8 cellular contexts compared by ENCODE assay signal in the genomic region with DNA sequence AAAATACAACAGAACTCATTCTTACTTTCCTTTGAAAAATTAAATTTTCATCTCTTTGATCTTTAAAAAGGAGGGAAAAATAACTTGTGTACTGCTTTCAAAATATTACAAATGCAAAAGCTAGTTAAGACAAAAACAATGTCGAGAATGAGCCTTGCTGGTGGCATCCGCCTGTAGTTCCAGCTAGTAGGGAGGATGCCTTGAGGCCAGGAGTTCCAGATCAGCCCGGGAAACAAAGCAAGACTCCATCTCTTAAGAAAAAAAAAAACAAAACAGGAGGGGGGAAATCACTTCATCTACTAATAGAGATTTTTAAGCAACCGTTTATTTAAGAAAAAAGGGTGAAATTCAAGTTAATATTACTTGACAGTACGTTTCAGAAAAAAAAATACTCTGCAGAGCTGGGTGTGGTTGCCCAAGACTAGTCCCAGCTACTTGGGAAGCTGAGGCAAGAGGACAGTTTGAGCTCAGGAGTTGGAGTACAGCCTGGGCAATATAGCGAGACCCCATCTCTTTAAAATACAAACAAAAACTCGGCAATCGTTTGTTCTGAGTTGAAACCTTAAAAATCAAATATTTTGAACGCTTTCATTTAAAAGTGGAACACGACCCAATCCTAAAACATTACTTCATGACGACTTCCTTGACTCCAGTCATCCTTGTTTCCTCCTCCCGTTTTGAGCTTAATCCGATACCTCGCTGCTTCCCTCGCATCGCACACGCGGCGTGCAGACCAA. TPM values are rescaled to one million over a fixed set of nuclear protein-coding genes. Genes with fewer than 3 reads are reported as not detected.
DNase-seq lines count a peak whose midpoint lies in the region; ATAC-seq, FAIRE-seq and TF ChIP-seq lines count a peak whose summit lies in the region.

No MANE protein-coding gene starts in this region.

- TF ChIP-seq CTCF in AG09309 (IDR thresholded peaks at IDR 0.05; ENCODE audit: control insufficient read depth, insufficient read depth, low read depth, low read length, missing control alignments), result no peak
- no peak for TF ChIP-seq CTCF in HFF-Myc (IDR thresholded peaks at IDR 0.05; ENCODE audit: low read depth, low read length, missing control alignments)
- TF ChIP-seq CTCF in GM12878 (IDR thresholded peaks at IDR 0.05 in 2 of 3, conservative IDR thresholded peaks at IDR 0.05 in 1 of 3; ENCODE audit: control insufficient read depth in 2 of 3, extremely low read depth in 1 of 3, insufficient read depth in 1 of 3, low read depth in 3 of 3, low read length in 3 of 3), result no peak

- peaks cover 4% of the 10 kb centered on the region for H3K9me3 Mint-ChIP-seq in memory B cell

- no peaks in the 10 kb centered on the region for H3K27me3 ChIP-seq in GM12878 (replicated peaks in 1 of 2; ENCODE audit: control insufficient read depth in 2 of 2, insufficient read depth in 2 of 2, low read length in 1 of 2)

- no peak for TF ChIP-seq EP300 in GM12878 (IDR thresholded peaks at IDR 0.05; ENCODE audit: borderline replicate concordance in 1 of 2, control insufficient read depth in 1 of 2, low read depth in 2 of 2, low read length in 2 of 2)

- CTCF ChIA-PET in GM12878 (lab: Yijun Ruan, JAX), result interaction anchor here (0.6 to 1.4 kb wide), 6 partner anchors 23 to 170 kb away, joined by 3 to 5 read pairs (median 4); a partner anchor contains a TSS

- POLR2A ChIA-PET in GM12878 (lab: Charles Lee), result interaction anchor here (0.9 to 2.1 kb wide), 7 partner anchors 11 to 51 kb away, joined by 3 to 8 read pairs (median 3); a partner anchor contains a TSS

- TF ChIP-seq RAD21 in GM12878 (IDR thresholded peaks at IDR 0.05; ENCODE audit: insufficient read depth, low read depth, low read length), result no peak

- DNase-seq in AG09309 (ENCODE audit: low read depth) (no peak), HFF-Myc (ENCODE audit: extremely low read depth, low read depth) (peak; percentile 33), GM12878 (ENCODE audit: low read depth, low spot score) (no peak), memory B cell (ENCODE audit: low spot score in 2 of 2) (no peak), A172 (ENCODE audit: low spot score) (no peak)
- no peak for DNase-seq in stimulated activated naive CD4-positive, alpha-beta T cell treated with Interleukin-2 at 50 U/mL for 16 hours (lab: John Stamatoyannopoulos, UW)
- DNase-seq in stimulated activated CD4-positive, alpha-beta T cell treated with anti-CD3 and anti-CD28 coated beads, Interleukin-4, amount 100 ng/mL, for 1 hour, result no peak

- SMC1A ChIA-PET in GM12878 (lab: Charles Lee; ENCODE audit: uncharacterized antibody, unreplicated experiment), result interaction anchor here (0.6 to 4.1 kb wide), 13 partner anchors 11 to 184 kb away, joined by 3 to 31 read pairs (median 4); no protein-coding TSS in a partner anchor

- RAD21 ChIA-PET in GM12878 (lab: Charles Lee; ENCODE audit: unreplicated experiment), result interaction anchor here (0.8 to 2.3 kb wide), 5 partner anchors 11 to 97 kb away, joined by 3 to 14 read pairs (median 4); a partner anchor contains a TSS

- H3K27ac Mint-ChIP-seq in memory B cell, result peak overlapping the region; percentile 94

- H3K79me2 ChIP-seq in GM12878 (ENCODE audit: control insufficient read depth, insufficient read depth, low read length), result peaks cover 56% of the 10 kb centered on the region

- H3K9ac ChIP-seq in GM12878 (ENCODE audit: control insufficient read depth, insufficient read depth, low read length), result peak overlapping the region; percentile 63

- TF ChIP-seq POLR2A in GM12878 (IDR thresholded peaks at IDR 0.05; ENCODE audit: low read depth, low read length), result no peak

- peak; percentile 92 for FAIRE-seq in GM12878 (lab: Jason Lieb, UNC)

- H3K27me3 Mint-ChIP-seq in memory B cell, result no peaks in the 10 kb centered on the region

- H2AFZ ChIP-seq in GM12878 (ENCODE audit: control insufficient read depth, low read depth, low read length), result no peak overlapping the region; the same call in 1 of the 2 replicates

- no peaks in the 10 kb centered on the region for H4K20me1 ChIP-seq in GM12878 (ENCODE audit: control insufficient read depth, insufficient read depth)

- peak overlapping the region; percentile 85 for H3K4me3 Mint-ChIP-seq in memory B cell

- 13% methylated on average over 19 of the region's 19 CpGs for WGBS in GM12878 (ENCODE audit: insufficient coverage, insufficient replicate concordance, low lambda C conversion rate, missing lambda C conversion rate)

- peak overlapping the region; percentile 71; the same call in 1 of the 2 replicates for H3K27ac ChIP-seq in GM12878 (ENCODE audit: control insufficient read depth, insufficient read depth)

- intact Hi-C loops in GM12878 (cut with micrococcal nuclease; ENCODE audit: unreplicated experiment), result no loop called here

- H3K4me3 ChIP-seq in AG09309 (ENCODE audit: control insufficient read depth, low read depth, low read length) (peak overlapping the region; percentile 72), HFF-Myc (replicated peaks; ENCODE audit: low read depth, low read length) (peak overlapping the region; percentile 68), GM12878 (peak overlapping the region; percentile 82)

- H3K36me3 ChIP-seq in GM12878 (ENCODE audit: control insufficient read depth in 2 of 2, insufficient read depth in 2 of 2, low read length in 1 of 2), result no peaks in the 10 kb centered on the region

- in situ Hi-C loops in GM12878 (cut with MboI), result no loop called here

- H3K4me2 ChIP-seq in GM12878 (ENCODE audit: control insufficient read depth, insufficient read depth), result peak overlapping the region; percentile 51; the same call in 1 of the 2 replicates

- peaks cover 29% of the 10 kb centered on the region for H3K4me1 Mint-ChIP-seq in memory B cell

- H3K9me3 ChIP-seq in GM12878 (replicated peaks; ENCODE audit: control insufficient read depth, insufficient read depth, low read length), result no peaks in the 10 kb centered on the region; the same call in 2 of the 3 replicates

- no peaks in the 10 kb centered on the region; the same call in 1 of the 2 replicates for H3K4me1 ChIP-seq in GM12878 (ENCODE audit: control insufficient read depth, insufficient read depth, low read length)

- ATAC-seq in GM12878 (no peak), memory B cell (ENCODE audit: low read depth) (no peak), GM18867 (IDR thresholded peaks at IDR 0.05; ENCODE audit: unreplicated experiment) (no peak)

- TSS peak; percentile 68 for BruUV-seq in GM12878 (replicated peaks; lab: Mats Ljungman, UMichigan)

- H3K36me3 Mint-ChIP-seq in memory B cell, result peaks cover 18% of the 10 kb centered on the region

RNA-seq across cellular contexts. Expression of a gene that starts 1.2 kb away (rescaled TPM):
- total RNA-seq in GM12878 (2013; cell fraction: nucleolus; rRNA removed), result 80.9 and 90.7 TPM in 2 replicates
- total RNA-seq in GM12878 (2014; rRNA removed) (16.1 and 18.6 TPM in 2 replicates), GM12878 (2014; rRNA removed; fragmentation: Illumina TruSeq; extraction: Trizol) (29.7 and 29.9 TPM in 2 replicates), GM12878 (2021) (52.7 and 52.8 TPM in 2 replicates)
- polyA plus RNA-seq in GM12878 (2011; ENCODE audit: low read depth), result 9.4 TPM
- polyA plus RNA-seq in GM12878 (2011; rRNA removed) (45.6 and 56.3 TPM in 2 replicates), GM12878 (2014; fragmentation: Illumina TruSeq; extraction: Trizol) (50.9 and 54.9 TPM in 2 replicates), GM12878 (2014; fragmentation: Nextera tagmentation; extraction: Ambion mirVana) (1 to 10 TPM; 8.5 to 8.8 TPM), GM12878 (2014; rRNA removed) (33.4 and 37.6 TPM in 2 replicates), GM12878 (2016; fragmentation: Nextera tagmentation; extraction: Ambion mirVana) (10 to 100 TPM; 44.4 to 46.8 TPM)
- polyA plus RNA-seq in GM12878 (2011; cell fraction: cytosol; rRNA removed), result 36.5 and 46.7 TPM in 2 replicates
- polyA plus RNA-seq in GM12878 (2011; cell fraction: nucleus; rRNA removed), result 36.3 and 44.2 TPM in 2 replicates
- 13.7 and 19.9 TPM in 2 replicates for polyA plus RNA-seq in GM12878 (2012)
- polyA minus RNA-seq in GM12878 (2011; rRNA and poly(A)+ RNA removed), result 43.9 and 44.5 TPM in 2 replicates
- 16.0 and 19.0 TPM in 2 replicates for polyA minus RNA-seq in GM12878 (2011; cell fraction: cytosol; rRNA and poly(A)+ RNA removed)
- 12.7 and 24.3 TPM in 2 replicates for polyA minus RNA-seq in GM12878 (2011; cell fraction: nucleus; rRNA and poly(A)+ RNA removed)
- total RNA-seq in A172 (2014; rRNA removed; shearing (Covaris generic)), result 23.8 and 30.6 TPM in 2 replicates

RNA-seq across cellular contexts. Expression of a gene that starts 50.5 kb away (rescaled TPM):
- total RNA-seq in GM12878 (2013; cell fraction: nucleolus; rRNA removed), result 53.6 and 54.2 TPM in 2 replicates
- 41.3 and 54.2 TPM in 2 replicates for total RNA-seq in GM12878 (2014; rRNA removed)
- total RNA-seq in GM12878 (2014; rRNA removed; fragmentation: Illumina TruSeq; extraction: Trizol), result 58.9 and 61.8 TPM in 2 replicates
- 46.2 and 49.6 TPM in 2 replicates for total RNA-seq in GM12878 (2021)
- polyA plus RNA-seq in GM12878 (2011; ENCODE audit: low read depth), result 12.1 TPM
- 122 and 154 TPM in 2 replicates for polyA plus RNA-seq in GM12878 (2011; rRNA removed)
- 59.0 and 65.8 TPM in 2 replicates for polyA plus RNA-seq in GM12878 (2011; cell fraction: cytosol; rRNA removed)
- polyA plus RNA-seq in GM12878 (2011; cell fraction: nucleus; rRNA removed), result 72.6 and 102 TPM in 2 replicates
- 12.8 and 16.9 TPM in 2 replicates for polyA plus RNA-seq in GM12878 (2012)
- polyA plus RNA-seq in GM12878 (2014; fragmentation: Illumina TruSeq; extraction: Trizol), result 69.4 and 91.3 TPM in 2 replicates
- 10 to 100 TPM; 34.0 to 40.4 TPM for polyA plus RNA-seq in GM12878 (2014; fragmentation: Nextera tagmentation; extraction: Ambion mirVana)
- 44.8 and 56.6 TPM in 2 replicates for polyA plus RNA-seq in GM12878 (2014; rRNA removed)
- 10 to 100 TPM; 40.7 to 46.0 TPM for polyA plus RNA-seq in GM12878 (2016; fragmentation: Nextera tagmentation; extraction: Ambion mirVana)
- 55.6 and 64.0 TPM in 2 replicates for polyA minus RNA-seq in GM12878 (2011; rRNA and poly(A)+ RNA removed)
- polyA minus RNA-seq in GM12878 (2011; cell fraction: cytosol; rRNA and poly(A)+ RNA removed), result 20.0 and 21.8 TPM in 2 replicates
- polyA minus RNA-seq in GM12878 (2011; cell fraction: nucleus; rRNA and poly(A)+ RNA removed), result 17.0 and 20.1 TPM in 2 replicates
- total RNA-seq in A172 (2014; rRNA removed; shearing (Covaris generic)), result 20.6 and 22.8 TPM in 2 replicates

RNA-seq across cellular contexts. Expression of a gene that starts 50.6 kb away (rescaled TPM):
- total RNA-seq in GM12878 (2013; cell fraction: nucleolus; rRNA removed), result 22.4 and 23.6 TPM in 2 replicates
- 28.6 and 34.6 TPM in 2 replicates for total RNA-seq in GM12878 (2014; rRNA removed)
- total RNA-seq in GM12878 (2014; rRNA removed; fragmentation: Illumina TruSeq; extraction: Trizol), result 40.1 and 42.9 TPM in 2 replicates
- total RNA-seq in GM12878 (2021), result 41.4 and 46.3 TPM in 2 replicates
- 6.8 TPM for polyA plus RNA-seq in GM12878 (2011; ENCODE audit: low read depth)
- polyA plus RNA-seq in GM12878 (2011; rRNA removed), result 15.6 and 17.0 TPM in 2 replicates
- 12.0 and 18.1 TPM in 2 replicates for polyA plus RNA-seq in GM12878 (2011; cell fraction: cytosol; rRNA removed)
- polyA plus RNA-seq in GM12878 (2011; cell fraction: nucleus; rRNA removed), result 5.0 and 7.7 TPM in 2 replicates
- 7.7 and 9.5 TPM in 2 replicates for polyA plus RNA-seq in GM12878 (2012)
- 37.9 and 45.4 TPM in 2 replicates for polyA plus RNA-seq in GM12878 (2014; fragmentation: Illumina TruSeq; extraction: Trizol)
- polyA plus RNA-seq in GM12878 (2014; fragmentation: Nextera tagmentation; extraction: Ambion mirVana), result 10 to 100 TPM in 1 of 2 experiments, 1 to 10 TPM in 1; 9.9 to 14.6 TPM
- 19.5 and 21.8 TPM in 2 replicates for polyA plus RNA-seq in GM12878 (2014; rRNA removed)
- polyA plus RNA-seq in GM12878 (2016; fragmentation: Nextera tagmentation; extraction: Ambion mirVana), result 10 to 100 TPM; 20.0 to 21.5 TPM
- 18.9 and 21.1 TPM in 2 replicates for polyA minus RNA-seq in GM12878 (2011; rRNA and poly(A)+ RNA removed)
- polyA minus RNA-seq in GM12878 (2011; cell fraction: cytosol; rRNA and poly(A)+ RNA removed), result 15.1 and 16.9 TPM in 2 replicates
- 3.9 and 6.3 TPM in 2 replicates for polyA minus RNA-seq in GM12878 (2011; cell fraction: nucleus; rRNA and poly(A)+ RNA removed)
- total RNA-seq in A172 (2014; rRNA removed; shearing (Covaris generic)), result 26.1 and 26.3 TPM in 2 replicates
